ENCODE assay signal across 1 cellular context in the genomic region with DNA sequence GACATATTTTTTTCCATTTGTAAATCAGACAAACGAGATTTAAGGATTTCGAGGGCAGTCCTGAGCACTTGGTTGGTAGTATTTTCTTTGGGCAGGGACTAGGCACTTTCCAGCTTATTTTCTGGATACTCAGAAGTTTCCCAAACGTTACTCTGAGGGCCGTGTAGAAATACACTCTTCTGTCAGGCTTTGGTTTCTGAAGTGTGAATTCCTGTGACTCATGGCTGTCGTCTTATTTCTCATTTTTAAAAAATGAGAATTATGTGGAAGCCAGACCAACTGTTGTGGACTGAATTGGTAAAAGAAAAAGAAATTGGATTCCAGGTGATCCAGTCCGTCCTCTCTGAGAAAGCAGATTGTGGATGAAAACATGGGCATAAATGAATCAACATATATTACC.
TF ChIP-seq lines count a peak whose summit lies in the region.

No MANE protein-coding gene starts in this region.

TF ChIP-seq in IMR-90, 13 proteins besides CTCF, POLR2A, EP300 and RAD21 (continued from another document):
- TF ChIP-seq, protein P1, sequence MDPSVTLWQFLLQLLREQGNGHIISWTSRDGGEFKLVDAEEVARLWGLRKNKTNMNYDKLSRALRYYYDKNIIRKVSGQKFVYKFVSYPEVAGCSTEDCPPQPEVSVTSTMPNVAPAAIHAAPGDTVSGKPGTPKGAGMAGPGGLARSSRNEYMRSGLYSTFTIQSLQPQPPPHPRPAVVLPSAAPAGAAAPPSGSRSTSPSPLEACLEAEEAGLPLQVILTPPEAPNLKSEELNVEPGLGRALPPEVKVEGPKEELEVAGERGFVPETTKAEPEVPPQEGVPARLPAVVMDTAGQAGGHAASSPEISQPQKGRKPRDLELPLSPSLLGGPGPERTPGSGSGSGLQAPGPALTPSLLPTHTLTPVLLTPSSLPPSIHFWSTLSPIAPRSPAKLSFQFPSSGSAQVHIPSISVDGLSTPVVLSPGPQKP (IDR thresholded peaks at IDR 0.05; ENCODE audit: borderline replicate concordance, low read depth, low read length), result no peak
- TF ChIP-seq SMC3 (IDR thresholded peaks at IDR 0.05; ENCODE audit: low read depth, low read length) (no peak), CHD1 (IDR thresholded peaks at IDR 0.05; ENCODE audit: low read depth, low read length) (no peak)
